In the genomic region with DNA sequence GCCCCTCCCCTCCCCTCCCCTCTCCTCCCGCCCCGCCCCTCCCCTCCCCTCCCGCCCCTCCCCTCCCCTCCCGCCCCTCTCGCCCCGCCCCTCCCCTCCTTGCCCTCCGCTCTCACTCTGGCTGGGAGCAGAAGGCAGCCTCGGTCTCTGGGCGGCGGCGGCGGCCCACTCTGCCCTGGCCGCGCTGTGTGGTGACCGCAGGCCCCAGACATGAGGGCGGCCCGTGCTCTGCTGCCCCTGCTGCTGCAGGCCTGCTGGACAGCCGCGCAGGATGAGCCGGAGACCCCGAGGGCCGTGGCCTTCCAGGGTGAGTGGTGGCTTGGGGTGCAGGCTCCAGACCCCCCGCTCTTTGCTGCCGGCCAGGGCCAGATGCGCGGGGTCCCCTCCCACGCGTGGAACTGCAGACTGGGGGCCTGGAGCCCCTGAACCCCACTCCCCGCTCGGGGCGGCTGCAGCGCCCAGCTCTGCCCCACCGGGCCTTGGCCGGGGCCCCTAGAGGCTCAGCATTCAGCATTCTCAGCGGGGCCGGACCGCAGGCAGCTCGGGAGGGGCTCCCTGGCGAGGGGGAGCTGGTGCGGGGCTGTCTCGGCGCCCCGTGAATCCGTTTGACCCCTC, we compare ENCODE assay signal across 8 cellular contexts. TPM values are rescaled to one million over a fixed set of nuclear protein-coding genes. Genes with fewer than 3 reads are reported as not detected.
DNase-seq lines count a peak whose midpoint lies in the region; ATAC-seq and TF ChIP-seq lines count a peak whose summit lies in the region.

Gene COL6A1, plus strand, starts transcription at position 130 of the 615 bp plus-strand sequence. Its CDS starts 81 bp downstream, at position 211.

- H3K9me3 ChIP-seq in BE2C (no peaks in the 10 kb centered on the region), HUES48 (ENCODE audit: control insufficient read depth, insufficient read depth, low read length) (no peaks in the 10 kb centered on the region), thyroid gland (no peaks in the 10 kb centered on the region)

- TF ChIP-seq POLR2A in thyroid gland (IDR thresholded peaks at IDR 0.05), result peak; percentile 54 to 73

- H3K27me3 Mint-ChIP-seq in activated CD4-positive, alpha-beta memory T cell treated with anti-CD3 and anti-CD28 coated beads, Interleukin-2, amount 10 ng/mL, durations not matched to agents 7 days and 5 days, result peaks cover 4% of the 10 kb centered on the region

- no CpG with 5 or more reads among the region's 44 CpGs for WGBS in thyroid gland, 2 donors

- intact Hi-C loops in thyroid gland (cut with DNase I), result loop anchor here (10.0 kb wide), 1 partner anchor 203 kb away; the partner anchor contains the start of gene SPATC1L

- H3K4me1 ChIP-seq in BE2C (peaks cover 2% of the 10 kb centered on the region; the same call in 1 of the 2 replicates), HUES48 (ENCODE audit: control insufficient read depth, insufficient read depth, low read length) (peaks cover 6% of the 10 kb centered on the region; the same call in 1 of the 2 replicates), thyroid gland (peaks cover 13 to 26% of the 10 kb centered on the region in 2 donors)

- CTCF ChIA-PET in activated CD4-positive, alpha-beta memory T cell treated with anti-CD3 and anti-CD28 coated beads, Interleukin-2, amount 10 ng/mL, durations not matched to agents 7 days and 5 days (lab: Charles Lee), result no interaction called here

- POLR2A ChIA-PET in activated CD4-positive, alpha-beta memory T cell treated with anti-CD3 and anti-CD28 coated beads, Interleukin-2, amount 10 ng/mL, durations not matched to agents 7 days and 5 days (lab: Charles Lee), result no interaction called here

- no peak within 1 kb of the TSS for H3K4me3 Mint-ChIP-seq in activated CD4-positive, alpha-beta memory T cell treated with anti-CD3 and anti-CD28 coated beads, Interleukin-2, amount 10 ng/mL, durations not matched to agents 7 days and 5 days

- peaks cover 6% of the 10 kb centered on the region for H3K4me1 Mint-ChIP-seq in activated CD4-positive, alpha-beta memory T cell treated with anti-CD3 and anti-CD28 coated beads, Interleukin-2, amount 10 ng/mL, durations not matched to agents 7 days and 5 days

- peak within 1 kb of the TSS; percentile 52 for H3K4me3 ChIP-seq in BE2C (ENCODE audit: low read depth, low read length)
- peak within 1 kb of the TSS; percentile 83 for H3K4me3 ChIP-seq in HUES48 (ENCODE audit: low read depth, low read length)
- H3K4me3 ChIP-seq in thyroid gland (replicated peaks in 1 of 3), result peak within 1 kb of the TSS; percentile 59 to 78 (median 71)

- H3K27me3 ChIP-seq in BE2C, result no peaks in the 10 kb centered on the region
- H3K27me3 ChIP-seq in HUES48 (ENCODE audit: control insufficient read depth, insufficient read depth, low read length), result peaks cover 10% of the 10 kb centered on the region
- no peaks in the 10 kb centered on the region for H3K27me3 ChIP-seq in thyroid gland

- no peak within 1 kb of the TSS for H3K27ac Mint-ChIP-seq in activated CD4-positive, alpha-beta memory T cell treated with anti-CD3 and anti-CD28 coated beads, Interleukin-2, amount 10 ng/mL, durations not matched to agents 7 days and 5 days

- H3K36me3 ChIP-seq in BE2C (no peaks in the 10 kb centered on the region), HUES48 (ENCODE audit: control insufficient read depth, insufficient read depth, low read length) (peaks cover 28% of the 10 kb centered on the region), thyroid gland (peaks cover 3 to 12% of the 10 kb centered on the region in 2 donors)

- no peak for TF ChIP-seq CTCF in BE2C (IDR thresholded peaks at IDR 0.05; ENCODE audit: low read depth, low read length)
- TF ChIP-seq CTCF in thyroid gland (IDR thresholded peaks at IDR 0.05), result no peak

- peak within 1 kb of the TSS; percentile 85 for H3K27ac ChIP-seq in HUES48 (ENCODE audit: low read depth, low read length)
- peak within 1 kb of the TSS; percentile 64 to 85 (median 79) for H3K27ac ChIP-seq in thyroid gland

- DNase-seq in BE2C, result peak; percentile 72
- peak; percentile 26 for DNase-seq in activated CD4-positive, alpha-beta memory T cell treated with anti-CD3 and anti-CD28 coated beads, Interleukin-2, amount 10 ng/mL, durations not matched to agents 7 days and 5 days
- peak; percentile 19 for DNase-seq in epidermal melanocyte (ENCODE audit: insufficient read length, low spot score)
- DNase-seq in mesenteric fat pad (ENCODE audit: low spot score), result no peak
- peak; percentile 64 to 73 for DNase-seq in thyroid gland
- no peak for DNase-seq in superior temporal gyrus (ENCODE audit: extremely low spot score)

- peak within 1 kb of the TSS; percentile 54 for H3K9ac ChIP-seq in HUES48 (ENCODE audit: low read depth, low read length)

- H3K36me3 Mint-ChIP-seq in activated CD4-positive, alpha-beta memory T cell treated with anti-CD3 and anti-CD28 coated beads, Interleukin-2, amount 10 ng/mL, durations not matched to agents 7 days and 5 days (ENCODE audit: low read depth), result no peaks in the 10 kb centered on the region

- no peaks in the 10 kb centered on the region for H3K9me3 Mint-ChIP-seq in activated CD4-positive, alpha-beta memory T cell treated with anti-CD3 and anti-CD28 coated beads, Interleukin-2, amount 10 ng/mL, durations not matched to agents 7 days and 5 days

- ATAC-seq in HG02981 (IDR thresholded peaks at IDR 0.05; ENCODE audit: unreplicated experiment), result no peak

RNA-seq across cellular contexts. Expression of gene COL6A1, which starts in this region (rescaled TPM):
- 158 TPM for polyA plus RNA-seq in BE2C (2012; ENCODE audit: insufficient read depth, insufficient read length, low read depth)
- total RNA-seq in activated CD4-positive, alpha-beta memory T cell treated with anti-CD3 and anti-CD28 coated beads, Interleukin-2, amount 10 ng/mL, durations not matched to agents 7 days and 5 days, result under 1 TPM; 0.08 to 0.33 TPM
- total RNA-seq in mesenteric fat pad (521 TPM), thyroid gland (100 to 1,000 TPM in 3 of 4 donors, 10 to 100 TPM in 1; 96.1 to 213 (median 162) TPM)

Comparison
In these comparisons a context has a peak if more than half of its experiments do, and no peak if none do; other contexts are left out.
1. RNA of gene COL6A1 (total RNA-seq): 521 TPM in mesenteric fat pad (single experiment) and 96.1 to 213 TPM in thyroid gland; 0.08 to 0.33 TPM in activated CD4-positive, alpha-beta memory T cell treated with anti-CD3 and anti-CD28 coated beads, Interleukin-2, amount 10 ng/mL, durations not matched to agents 7 days and 5 days; every median in the first group is over 10 times any median in the second.
2. Peak in DNase-seq in activated CD4-positive, alpha-beta memory T cell treated with anti-CD3 and anti-CD28 coated beads, Interleukin-2, amount 10 ng/mL, durations not matched to agents 7 days and 5 days; RNA of the gene not detected or under 1 TPM.
3. DNase-seq: peak in BE2C (single experiment), epidermal melanocyte (single experiment) and thyroid gland (2 of 2); none in mesenteric fat pad (single experiment) and superior temporal gyrus (single experiment).
4. Peak in every context shown above with its lines, with median percentiles within 50 percentile points of each other: H3K4me3 ChIP-seq.